Comparison of ENCODE assay signal across 8 cellular contexts in genomic region chr13:79481685-79482052, GRCh38. TPM values are rescaled to one million over a fixed set of nuclear protein-coding genes. Genes with fewer than 3 reads are reported as not detected.
A peak's percentile ranks its signal among the peaks of the same experiment; 100 is the strongest.
DNase-seq lines count a peak whose midpoint lies in the region; ATAC-seq lines count a peak whose summit lies in the region.

No MANE protein-coding gene starts in this region.

- DNase-seq in SK-N-DZ (ENCODE audit: low spot score): peak; percentile 20
- peak; percentile 40 for DNase-seq in adipocyte (ENCODE audit: low read depth)
- DNase-seq in kidney glomerular epithelial cell (lab: John Stamatoyannopoulos, UW): peak; percentile 36
- DNase-seq in stimulated activated CD4-positive, alpha-beta T cell treated with anti-CD3 and anti-CD28 coated beads, Interleukin-4, amount 100 ng/mL, for 48 hours (ENCODE audit: low read depth in 2 of 2): peak; percentile 55 to 61
- DNase-seq in superior temporal gyrus (ENCODE audit: extremely low spot score): no peak
- DNase-seq in cerebellar cortex (ENCODE audit: low spot score): no peak

- H3K9me3 ChIP-seq in adipocyte (ENCODE audit: control insufficient read depth, low read length): no peaks in the 10 kb centered on the region

- no peaks in the 10 kb centered on the region for H3K36me3 ChIP-seq in adipocyte (ENCODE audit: control insufficient read depth, insufficient read depth, low read length, severe bottlenecking)

- H3K27me3 ChIP-seq in adipocyte (replicated peaks; ENCODE audit: control insufficient read depth, insufficient read depth, low read length): no peaks in the 10 kb centered on the region

- H3K4me1 ChIP-seq in adipocyte (ENCODE audit: control insufficient read depth, insufficient read depth, low read length): peaks cover 45% of the 10 kb centered on the region

- ATAC-seq in GM18519 (IDR thresholded peaks at IDR 0.05; ENCODE audit: low FRiP score, unreplicated experiment) (peak; percentile 12), HG02885 (IDR thresholded peaks at IDR 0.05; ENCODE audit: poor library complexity, unreplicated experiment) (peak; percentile 29)

- peak overlapping the region; percentile 97 for H3K4me3 ChIP-seq in adipocyte (ENCODE audit: low read length)

- H3K9ac ChIP-seq in adipocyte (ENCODE audit: low read length): peak overlapping the region; percentile 97

RNA-seq across cellular contexts. Expression of gene NDFIP2, which starts 0.7 kb away (rescaled TPM):
- polyA plus RNA-seq in SK-N-DZ (2014; cell fraction: cytosol; rRNA removed): 30.7 and 32.2 TPM in 2 replicates
- 18.0 and 19.8 TPM in 2 replicates for polyA plus RNA-seq in SK-N-DZ (2014; cell fraction: nucleus; rRNA removed)

Comparison
In these comparisons a context has a peak if more than half of its experiments do, and no peak if none do; other contexts are left out.
1. DNase-seq: peak in SK-N-DZ (single experiment), adipocyte (single experiment), kidney glomerular epithelial cell (single experiment) and stimulated activated CD4-positive, alpha-beta T cell treated with anti-CD3 and anti-CD28 coated beads, Interleukin-4, amount 100 ng/mL, for 48 hours (2 of 2); none in superior temporal gyrus (single experiment) and cerebellar cortex (single experiment).